In the genomic region with DNA sequence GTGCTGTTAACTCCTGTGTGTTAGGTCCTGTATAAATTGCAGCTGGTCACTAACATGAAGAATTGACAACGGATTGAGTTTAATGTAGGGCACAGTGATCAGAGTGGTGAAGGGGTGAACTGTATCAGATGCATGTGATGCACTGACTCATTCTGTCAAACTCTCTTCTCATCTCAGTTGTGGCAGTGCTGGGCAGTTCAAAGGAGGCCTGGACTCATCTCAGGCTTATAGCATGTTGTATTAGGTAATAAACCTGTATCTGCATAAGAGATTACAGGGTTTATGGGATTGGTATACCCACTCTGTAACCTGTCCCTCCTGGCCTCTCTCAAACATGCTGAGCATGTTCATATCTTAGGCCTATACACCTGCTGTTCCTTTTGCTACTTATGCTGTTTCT, we compare ENCODE assay signal across 19 cellular contexts. TPM values are rescaled to one million over a fixed set of nuclear protein-coding genes. Genes with fewer than 3 reads are reported as not detected.
"Had no signal": no experiment of that assay in that cellular context is flagged by ENCODE, and none has a peak within 500 bp of the region (broad histone marks: within the 10 kb centered on the region; RNA-seq: fewer than 3 reads in every experiment).

No MANE protein-coding gene starts in this region.

- H3K4me1 ChIP-seq: neural progenitor cell had no signal

- H3K4me1 Mint-ChIP-seq: neural progenitor cell, WTC11 had no signal

- ATAC-seq: left ventricle myocardium superior, WTC11 had no signal

- H3K4me3 ChIP-seq: colonic mucosa, neural progenitor cell, SK-N-MC, upper lobe of left lung had no signal

- H3K36me3 ChIP-seq: brain microvascular endothelial cell, colonic mucosa, neural progenitor cell, upper lobe of left lung had no signal

- H3K9me3 ChIP-seq: colonic mucosa, upper lobe of left lung had no signal

- H3K9me3 Mint-ChIP-seq: neural progenitor cell had no signal

- DNase-seq: activated CD4-positive, alpha-beta T cell treated with anti-CD3 and anti-CD28 coated beads, Interleukin-2, amount 10 ng/mL, durations not matched to agents 7 days and 5 days; activated CD8-positive, alpha-beta memory T cell treated with anti-CD3 and anti-CD28 coated beads for 24 hours; activated CD8-positive, alpha-beta memory T cell treated with anti-CD3 and anti-CD28 coated beads, Interleukin-2, amount 50 U/mL, for 48 hours; activated gamma-delta T cell treated with Interleukin-2 at 50 U/mL for 16 hours; anterior cingulate cortex; brain microvascular endothelial cell; central memory CD4-positive, alpha-beta T cell; colonic mucosa; foreskin melanocyte; kidney glomerular epithelial cell; left ventricle myocardium superior; stimulated activated CD4-positive, alpha-beta T cell treated with anti-CD3 and anti-CD28 coated beads, Interleukin-2, amount 100 ng/mL, for 24 hours; upper lobe of left lung had no signal

- H3K4me3 Mint-ChIP-seq: activated CD4-positive, alpha-beta T cell treated with anti-CD3 and anti-CD28 coated beads, Interleukin-2, amount 10 ng/mL, durations not matched to agents 7 days and 5 days; neural progenitor cell; stimulated activated naive CD8-positive, alpha-beta T cell treated with anti-CD3 and anti-CD28 coated beads, Interleukin-15, Interleukin-2, amounts not matched to agents 100 ng/mL and 50 ng/mL, for 24 hours; T-helper 2 cell treated with Interferon-gamma antibody and Interleukin-4, amounts not matched to agents 5 μg/mL and 100 μg/mL, for 36 hours; WTC11 had no signal

- H3K36me3 Mint-ChIP-seq: neural progenitor cell had no signal

- H3K27ac Mint-ChIP-seq: activated CD4-positive, alpha-beta T cell treated with anti-CD3 and anti-CD28 coated beads, Interleukin-2, amount 10 ng/mL, durations not matched to agents 7 days and 5 days; neural progenitor cell; progenitor cell of endocrine pancreas; stimulated activated naive CD8-positive, alpha-beta T cell treated with anti-CD3 and anti-CD28 coated beads, Interleukin-15, Interleukin-2, amounts not matched to agents 100 ng/mL and 50 ng/mL, for 24 hours; T-helper 2 cell treated with Interferon-gamma antibody and Interleukin-4, amounts not matched to agents 5 μg/mL and 100 μg/mL, for 36 hours; WTC11 had no signal

RNA-seq across cellular contexts. Expression of a gene that starts 12.4 kb away (rescaled TPM):
- total RNA-seq: progenitor cell of endocrine pancreas, WTC11 had no signal

RNA-seq across cellular contexts. Expression of a gene that starts 29.9 kb away (rescaled TPM):
- total RNA-seq: progenitor cell of endocrine pancreas had no signal
